ENCODE assay signal across 8 cellular contexts in the genomic region with DNA sequence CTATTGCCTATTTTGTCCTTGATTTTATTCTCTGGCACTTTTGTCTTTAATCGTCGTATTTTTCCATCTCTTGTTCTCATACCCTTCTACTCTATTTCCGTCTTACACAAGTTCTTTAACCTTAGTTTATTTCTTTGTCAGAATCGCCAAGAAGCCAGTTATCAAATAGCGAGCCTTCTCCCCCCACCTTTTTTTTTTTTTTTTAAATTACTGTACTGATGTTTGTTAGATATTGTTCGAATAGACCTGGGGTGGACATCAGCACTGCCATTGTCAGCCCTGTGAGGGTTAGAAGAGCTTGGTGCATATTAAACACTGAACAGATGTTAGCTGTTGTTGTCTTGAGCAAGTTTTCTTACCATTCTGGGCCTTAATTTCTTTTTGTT. TPM values are rescaled to one million over a fixed set of nuclear protein-coding genes. Genes with fewer than 3 reads are reported as not detected.
DNase-seq lines count a peak whose midpoint lies in the region; ATAC-seq, FAIRE-seq and TF ChIP-seq lines count a peak whose summit lies in the region.

No MANE protein-coding gene starts in this region.

- no peak overlapping the region for H3K4ac ChIP-seq in trophoblast cell (ENCODE audit: low read depth, low read length)

- H3K4me3 ChIP-seq in Peyer's patch (peak overlapping the region; percentile 88 to 99 (median 94)), epithelial cell of proximal tubule (ENCODE audit: low read depth, low read length) (peak overlapping the region; percentile 92), trophoblast cell (ENCODE audit: low read depth, low read length) (no peak overlapping the region)

- H3K4me1 ChIP-seq in Peyer's patch = peaks cover 0 to 33% (median 2%) of the 10 kb centered on the region in 4 donors
- no peaks in the 10 kb centered on the region for H3K4me1 ChIP-seq in trophoblast cell (ENCODE audit: control insufficient read depth in 1 of 2, insufficient read depth in 2 of 2, low read length in 2 of 2)

- no peak for DNase-seq in GM12891 (ENCODE audit: insufficient read length, low spot score)
- no peak for DNase-seq in Peyer's patch
- no peak for DNase-seq in epithelial cell of proximal tubule (ENCODE audit: low read depth)
- DNase-seq in trophoblast cell = no peak
- no peak for DNase-seq in HTR-8/SVneo (ENCODE audit: insufficient read length, low spot score)
- no peak for DNase-seq in activated CD4-positive, alpha-beta T cell treated with anti-CD3 and anti-CD28 coated beads for 48 hours
- no peak for DNase-seq in effector CD8-positive, alpha-beta T cell (lab: John Stamatoyannopoulos, UW)

- peak overlapping the region; percentile 73 for H3K4me2 ChIP-seq in trophoblast cell (ENCODE audit: low read length)

- no peak overlapping the region for H3K9ac ChIP-seq in trophoblast cell (ENCODE audit: low read length)

- peaks cover 11% of the 10 kb centered on the region for H3K79me1 ChIP-seq in trophoblast cell (ENCODE audit: low read length)

- TF ChIP-seq POLR2A in GM12891 (IDR thresholded peaks at IDR 0.05; ENCODE audit: low read depth, low read length) = no peak
- TF ChIP-seq POLR2A in Peyer's patch (IDR thresholded peaks at IDR 0.05) = no peak

- peak overlapping the region; percentile 96 to 100 (median 99) for H3K27ac ChIP-seq in Peyer's patch
- H3K27ac ChIP-seq in trophoblast cell (ENCODE audit: low read depth, low read length) = peak overlapping the region; percentile 98

- no peak for TF ChIP-seq CTCF in Peyer's patch (IDR thresholded peaks at IDR 0.05)
- no peak for TF ChIP-seq CTCF in epithelial cell of proximal tubule (conservative IDR thresholded peaks at IDR 0.05; ENCODE audit: low read depth, low read length)

- H2BK12ac ChIP-seq in trophoblast cell (ENCODE audit: low read length) = no peak overlapping the region

- FAIRE-seq in GM12891 (lab: Jason Lieb, UNC) (peak; percentile 5), HTR-8/SVneo (lab: Jason Lieb, UNC) (no peak)

- H3K23ac ChIP-seq in trophoblast cell (ENCODE audit: low read length) = no peak overlapping the region

- ATAC-seq in GM21447 (IDR thresholded peaks at IDR 0.05; ENCODE audit: unreplicated experiment) = no peak

- H4K12ac ChIP-seq in trophoblast cell (ENCODE audit: low read depth, low read length) = no peak overlapping the region

- H2BK5ac ChIP-seq in trophoblast cell (ENCODE audit: low read depth, low read length, poor library complexity) = no peak overlapping the region

- H3K27me3 ChIP-seq in Peyer's patch (no peaks in the 10 kb centered on the region), trophoblast cell (ENCODE audit: insufficient read depth, low read length) (no peaks in the 10 kb centered on the region)

- H3K14ac ChIP-seq in trophoblast cell (ENCODE audit: low read length) = no peak overlapping the region

- H4K91ac ChIP-seq in trophoblast cell (ENCODE audit: low read depth, low read length) = no peak overlapping the region

- no peak overlapping the region for H4K8ac ChIP-seq in trophoblast cell (ENCODE audit: low read depth, low read length)

- H3K9me3 ChIP-seq in Peyer's patch (no peaks in the 10 kb centered on the region), trophoblast cell (ENCODE audit: insufficient read depth, low read depth, low read length) (no peaks in the 10 kb centered on the region)

- no peak overlapping the region for H2AFZ ChIP-seq in trophoblast cell (ENCODE audit: insufficient read depth, low read length, poor library complexity)

- H3K36me3 ChIP-seq in Peyer's patch (peaks cover 0 to 2% (median 0%) of the 10 kb centered on the region in 3 donors), trophoblast cell (ENCODE audit: control insufficient read depth in 1 of 2, insufficient read depth in 2 of 2, low read length in 2 of 2) (no peaks in the 10 kb centered on the region)

- H3K18ac ChIP-seq in trophoblast cell (ENCODE audit: low read length) = no peak overlapping the region

- no peak overlapping the region for H2BK120ac ChIP-seq in trophoblast cell (ENCODE audit: insufficient read depth, low read length, poor library complexity)

- H2AK5ac ChIP-seq in trophoblast cell (ENCODE audit: low read length) = no peak overlapping the region

- peaks cover 10% of the 10 kb centered on the region for H3K79me2 ChIP-seq in trophoblast cell (ENCODE audit: control insufficient read depth, insufficient read depth, low read length, poor library complexity)

- WGBS in trophoblast cell (ENCODE audit: extremely low coverage, insufficient coverage, insufficient read length) = no CpG with 5 or more reads among the region's 6 CpGs

TF ChIP-seq in GM12891, 5 proteins besides CTCF, POLR2A, EP300 and RAD21:
- TF ChIP-seq PAX5 (IDR thresholded peaks at IDR 0.05; ENCODE audit: insufficient read depth, low read length, severe bottlenecking) (no peak), TAF1 (IDR thresholded peaks at IDR 0.05; ENCODE audit: low read depth, low read length) (no peak), POU2F2 (IDR thresholded peaks at IDR 0.05; ENCODE audit: low read depth, low read length) (no peak), POLR2AphosphoS5 (IDR thresholded peaks at IDR 0.05; ENCODE audit: low read depth, low read length) (no peak), SPI1 (IDR thresholded peaks at IDR 0.05; ENCODE audit: low read depth, low read length) (no peak)

RNA-seq across cellular contexts. Expression of gene SPCS3, which starts 1.2 kb away (rescaled TPM):
- polyA plus RNA-seq in GM12891 (2012; ENCODE audit: low read depth, missing spikeins) = 33.3 TPM
- 10 to 100 TPM; 31.2 to 47.3 (median 38.3) TPM for total RNA-seq in Peyer's patch
- 80.1 and 90.4 TPM in 2 replicates for total RNA-seq in epithelial cell of proximal tubule
- polyA plus RNA-seq in trophoblast cell (2013) = 161 and 205 TPM in 2 replicates

RNA-seq across cellular contexts. Expression of gene ASB5, which starts 51.9 kb away (rescaled TPM):
- not detected for polyA plus RNA-seq in GM12891 (2012; ENCODE audit: low read depth, missing spikeins)
- total RNA-seq in Peyer's patch (not detected), epithelial cell of proximal tubule (not detected in 2 replicates)
- polyA plus RNA-seq in trophoblast cell (2013) = 0.12 and 0.16 TPM in 2 replicates
